In genomic region chr9:87497604-87498045, GRCh38 we compare ENCODE assay signal across 7 cellular contexts. TPM values are rescaled to one million over a fixed set of nuclear protein-coding genes. Genes with fewer than 3 reads are reported as not detected.
A peak's percentile ranks its signal among the peaks of the same experiment; 100 is the strongest.
DNase-seq lines count a peak whose midpoint lies in the region; ATAC-seq and TF ChIP-seq lines count a peak whose summit lies in the region.

TSS of gene DAPK1 (plus strand) at chr9:87497867. CDS start at chr9:87499078, 1,211 bp downstream.

- H3K27me3 ChIP-seq in MM.1S (replicated peaks; ENCODE audit: insufficient read depth, low read length), result no peaks in the 10 kb centered on the region
- H3K27me3 ChIP-seq in right atrium auricular region, result no peaks in the 10 kb centered on the region

- peak; percentile 84 for DNase-seq in GM10248 (ENCODE audit: extremely low spot score)
- peak; percentile 85 for DNase-seq in MM.1S
- DNase-seq in amniotic epithelial cell (ENCODE audit: low read depth), result peak; percentile 59
- DNase-seq in right atrium auricular region (ENCODE audit: low spot score), result no peak
- peak; percentile 87 for DNase-seq in posterior vena cava (ENCODE audit: low spot score)
- no peak for DNase-seq in NCI-H2227 (lab: John Stamatoyannopoulos, UW; ENCODE audit: unreplicated experiment)

- H3K4me2 ChIP-seq in MM.1S (ENCODE audit: low read depth, low read length), result peak within 1 kb of the TSS; percentile 98

- CTCF ChIA-PET in GM10248 (lab: Yijun Ruan, JAX), result interaction anchor here (0.9 to 2.4 kb wide), 10 partner anchors 12 to 160 kb away, joined by 3 to 12 read pairs (median 4); no protein-coding TSS in a partner anchor

- no peaks in the 10 kb centered on the region for H4K20me1 ChIP-seq in MM.1S (ENCODE audit: insufficient read depth, low read length)

- H3K27ac ChIP-seq in MM.1S (ENCODE audit: low read length) (peak within 1 kb of the TSS; percentile 88), right atrium auricular region (peak within 1 kb of the TSS; percentile 53 to 70)

- TF ChIP-seq CTCF in GM10248 (IDR thresholded peaks at IDR 0.05; ENCODE audit: control extremely low read depth, extremely low read depth, low read depth, missing control alignments) (no peak), MM.1S (IDR thresholded peaks at IDR 0.05; ENCODE audit: low read length) (peak; percentile 31), right atrium auricular region (IDR thresholded peaks at IDR 0.05) (peak in 1 of 2 donors; percentile 25)

- H3K36me3 ChIP-seq in MM.1S (replicated peaks; ENCODE audit: insufficient read depth, low read length) (no peaks in the 10 kb centered on the region), right atrium auricular region (no peaks in the 10 kb centered on the region)

- H3K4me3 ChIP-seq in MM.1S (ENCODE audit: low read length) (peak within 1 kb of the TSS; percentile 84), right atrium auricular region (peak within 1 kb of the TSS; percentile 51 to 71)

- H3K79me2 ChIP-seq in MM.1S (ENCODE audit: low read length), result peaks cover 49% of the 10 kb centered on the region

- POLR2A ChIA-PET in GM10248 (lab: Yijun Ruan, JAX), result no interaction called here

- H3K9me3 ChIP-seq in MM.1S (replicated peaks; ENCODE audit: insufficient read depth, low read length) (no peaks in the 10 kb centered on the region), right atrium auricular region (no peaks in the 10 kb centered on the region)

- H3K9me2 ChIP-seq in MM.1S (replicated peaks; ENCODE audit: insufficient read depth, low read length), result no peaks in the 10 kb centered on the region

- peak within 1 kb of the TSS; percentile 81 for H2AFZ ChIP-seq in MM.1S (ENCODE audit: low read length)

- H3F3A ChIP-seq in MM.1S (ENCODE audit: insufficient read depth, low read length), result peaks cover 43% of the 10 kb centered on the region

- intact Hi-C loops in posterior vena cava (cut with DNase I), result loop anchor here (2.0 to 10.0 kb wide), 3 partner anchors 57 to 1135 kb away; no protein-coding TSS in a partner anchor

- peak within 1 kb of the TSS; percentile 94 for H3K9ac ChIP-seq in MM.1S (ENCODE audit: low read length)

- peak; percentile 52 for ATAC-seq in GM21515 (IDR thresholded peaks at IDR 0.05; ENCODE audit: unreplicated experiment)

- peaks cover 28% of the 10 kb centered on the region for H3K4me1 ChIP-seq in MM.1S (ENCODE audit: low read length)
- H3K4me1 ChIP-seq in right atrium auricular region, result peaks cover 0 to 24% of the 10 kb centered on the region in 2 donors

RNA-seq across cellular contexts. Expression of gene DAPK1, which starts in this region (rescaled TPM):
- total RNA-seq in right atrium auricular region, result 10 to 100 TPM; 10.1 to 23.0 TPM
- 10 to 100 TPM; 33.2 to 34.3 TPM for total RNA-seq in posterior vena cava

Comparison
In these comparisons a context has a peak if more than half of its experiments do, and no peak if none do; other contexts are left out.
1. DNase-seq: peak in GM10248 (single experiment), MM.1S (single experiment), amniotic epithelial cell (single experiment) and posterior vena cava (single experiment); none in right atrium auricular region (single experiment) and NCI-H2227 (single experiment).